ENCODE assay signal across 1 cellular context in the genomic region with DNA sequence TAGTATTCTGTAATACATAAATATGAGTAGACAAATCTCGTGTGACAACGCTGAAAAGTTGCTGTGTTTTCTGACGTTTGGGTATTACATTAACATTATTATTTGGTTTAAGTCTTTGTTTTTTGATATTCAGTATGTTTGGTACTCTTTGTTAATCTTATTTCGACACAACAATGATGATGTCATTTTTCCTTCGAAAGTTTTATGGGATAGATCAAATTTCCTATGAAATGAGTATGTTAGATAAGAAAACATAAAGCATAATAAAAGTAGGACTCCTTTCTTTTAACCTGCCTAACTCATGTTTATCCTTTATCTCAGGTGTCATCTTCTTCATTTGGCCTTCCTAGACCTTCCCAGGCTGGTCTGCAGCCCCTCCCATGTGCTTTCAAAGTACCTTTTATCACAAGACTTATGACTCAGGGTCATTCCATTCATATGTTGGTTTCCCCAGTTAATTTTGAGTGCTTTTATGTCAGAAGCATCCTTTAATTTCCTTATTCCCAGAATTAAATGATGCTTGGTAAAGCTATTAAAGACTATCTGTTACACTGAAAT.
A peak's percentile ranks its signal among the peaks of the same experiment; 100 is the strongest.
TF ChIP-seq lines count a peak whose summit lies in the region.

No MANE protein-coding gene starts in this region.

TF ChIP-seq in HEK293, 187 proteins besides CTCF, POLR2A, EP300 and RAD21 (continued from another document and continues in another):
- TF ChIP-seq, protein P1, sequence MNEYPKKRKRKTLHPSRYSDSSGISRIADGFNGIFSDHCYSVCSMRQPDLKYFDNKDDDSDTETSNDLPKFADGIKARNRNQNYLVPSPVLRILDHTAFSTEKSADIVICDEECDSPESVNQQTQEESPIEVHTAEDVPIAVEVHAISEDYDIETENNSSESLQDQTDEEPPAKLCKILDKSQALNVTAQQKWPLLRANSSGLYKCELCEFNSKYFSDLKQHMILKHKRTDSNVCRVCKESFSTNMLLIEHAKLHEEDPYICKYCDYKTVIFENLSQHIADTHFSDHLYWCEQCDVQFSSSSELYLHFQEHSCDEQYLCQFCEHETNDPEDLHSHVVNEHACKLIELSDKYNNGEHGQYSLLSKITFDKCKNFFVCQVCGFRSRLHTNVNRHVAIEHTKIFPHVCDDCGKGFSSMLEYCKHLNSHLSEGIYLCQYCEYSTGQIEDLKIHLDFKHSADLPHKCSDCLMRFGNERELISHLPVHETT (tag by site-specific recombination; IDR thresholded peaks at IDR 0.05): peak; percentile 91
- TF ChIP-seq, protein P2, sequence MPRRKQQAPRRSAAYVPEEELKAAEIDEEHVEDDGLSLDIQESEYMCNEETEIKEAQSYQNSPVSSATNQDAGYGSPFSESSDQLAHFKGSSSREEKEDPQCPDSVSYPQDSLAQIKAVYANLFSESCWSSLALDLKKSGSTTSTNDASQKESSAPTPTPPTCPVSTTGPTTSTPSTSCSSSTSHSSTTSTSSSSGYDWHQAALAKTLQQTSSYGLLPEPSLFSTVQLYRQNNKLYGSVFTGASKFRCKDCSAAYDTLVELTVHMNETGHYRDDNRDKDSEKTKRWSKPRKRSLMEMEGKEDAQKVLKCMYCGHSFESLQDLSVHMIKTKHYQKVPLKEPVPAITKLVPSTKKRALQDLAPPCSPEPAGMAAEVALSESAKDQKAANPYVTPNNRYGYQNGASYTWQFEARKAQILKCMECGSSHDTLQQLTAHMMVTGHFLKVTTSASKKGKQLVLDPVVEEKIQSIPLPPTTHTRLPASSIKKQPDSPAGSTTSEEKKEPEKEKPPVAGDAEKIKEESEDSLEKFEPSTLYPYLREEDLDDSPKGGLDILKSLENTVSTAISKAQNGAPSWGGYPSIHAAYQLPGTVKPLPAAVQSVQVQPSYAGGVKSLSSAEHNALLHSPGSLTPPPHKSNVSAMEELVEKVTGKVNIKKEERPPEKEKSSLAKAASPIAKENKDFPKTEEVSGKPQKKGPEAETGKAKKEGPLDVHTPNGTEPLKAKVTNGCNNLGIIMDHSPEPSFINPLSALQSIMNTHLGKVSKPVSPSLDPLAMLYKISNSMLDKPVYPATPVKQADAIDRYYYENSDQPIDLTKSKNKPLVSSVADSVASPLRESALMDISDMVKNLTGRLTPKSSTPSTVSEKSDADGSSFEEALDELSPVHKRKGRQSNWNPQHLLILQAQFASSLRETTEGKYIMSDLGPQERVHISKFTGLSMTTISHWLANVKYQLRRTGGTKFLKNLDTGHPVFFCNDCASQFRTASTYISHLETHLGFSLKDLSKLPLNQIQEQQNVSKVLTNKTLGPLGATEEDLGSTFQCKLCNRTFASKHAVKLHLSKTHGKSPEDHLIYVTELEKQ (tag by site-specific recombination; IDR thresholded peaks at IDR 0.05; ENCODE audit: borderline replicate concordance): peak; percentile 79
- TF ChIP-seq, protein P3, sequence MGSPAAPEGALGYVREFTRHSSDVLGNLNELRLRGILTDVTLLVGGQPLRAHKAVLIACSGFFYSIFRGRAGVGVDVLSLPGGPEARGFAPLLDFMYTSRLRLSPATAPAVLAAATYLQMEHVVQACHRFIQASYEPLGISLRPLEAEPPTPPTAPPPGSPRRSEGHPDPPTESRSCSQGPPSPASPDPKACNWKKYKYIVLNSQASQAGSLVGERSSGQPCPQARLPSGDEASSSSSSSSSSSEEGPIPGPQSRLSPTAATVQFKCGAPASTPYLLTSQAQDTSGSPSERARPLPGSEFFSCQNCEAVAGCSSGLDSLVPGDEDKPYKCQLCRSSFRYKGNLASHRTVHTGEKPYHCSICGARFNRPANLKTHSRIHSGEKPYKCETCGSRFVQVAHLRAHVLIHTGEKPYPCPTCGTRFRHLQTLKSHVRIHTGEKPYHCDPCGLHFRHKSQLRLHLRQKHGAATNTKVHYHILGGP (tag by site-specific recombination; IDR thresholded peaks at IDR 0.05): peak; percentile 100
- TF ChIP-seq ZNF843 (tag by site-specific recombination; IDR thresholded peaks at IDR 0.05) (peak; percentile 93), ZNF837 (tag by site-specific recombination; IDR thresholded peaks at IDR 0.05) (no peak), ZNF660 (tag by site-specific recombination; IDR thresholded peaks at IDR 0.05) (0 out of 2 replicates have a peak, but pooled peaks have one; percentile 15), PRDM1 (tag by site-specific recombination; IDR thresholded peaks at IDR 0.05) (peak; percentile 48; the same call in 1 of the 2 replicates), MZF1 (tag by site-specific recombination; IDR thresholded peaks at IDR 0.05; ENCODE audit: borderline replicate concordance) (no peak), KLF10 (tag by site-specific recombination; IDR thresholded peaks at IDR 0.05) (peak; percentile 75), ZBTB21 (tag by site-specific recombination; IDR thresholded peaks at IDR 0.05) (peak; percentile 91), ZNF266 (tag by site-specific recombination; IDR thresholded peaks at IDR 0.05; ENCODE audit: low read depth) (no peak), ZNF629 (tag by site-specific recombination; IDR thresholded peaks at IDR 0.05) (peak; percentile 95), ZNF501 (tag by site-specific recombination; IDR thresholded peaks at IDR 0.05) (peak; percentile 48; the same call in 1 of the 2 replicates), GLI2 (tag by site-specific recombination; IDR thresholded peaks at IDR 0.05; ENCODE audit: borderline replicate concordance, low read depth) (0 out of 2 replicates have a peak, but pooled peaks have one; percentile 56), ZNF24 (tag by site-specific recombination; IDR thresholded peaks at IDR 0.05) (peak; percentile 79), ZNF394 (tag by site-specific recombination; IDR thresholded peaks at IDR 0.05; ENCODE audit: borderline replicate concordance) (peak; percentile 54; the same call in 1 of the 2 replicates), KLF16 (tag by site-specific recombination; IDR thresholded peaks at IDR 0.05) (peak; percentile 33; the same call in 1 of the 2 replicates), FEZF1 (tag by site-specific recombination; IDR thresholded peaks at IDR 0.05) (peak; percentile 84), OVOL3 (tag by site-specific recombination; IDR thresholded peaks at IDR 0.05) (peak; percentile 68), KLF8 (tag by site-specific recombination; IDR thresholded peaks at IDR 0.05) (peak; percentile 92), ZBTB17 (tag by site-specific recombination; IDR thresholded peaks at IDR 0.05) (peak; percentile 79), IKZF3 (tag by site-specific recombination; IDR thresholded peaks at IDR 0.05) (peak; percentile 67), ZNF335 (tag by site-specific recombination; conservative IDR thresholded peaks at IDR 0.05) (peak; percentile 33), WT1 (tag by site-specific recombination; IDR thresholded peaks at IDR 0.05) (peak; percentile 89), KLF1 (tag by site-specific recombination; IDR thresholded peaks at IDR 0.05) (peak; percentile 44), ZNF423 (tag by site-specific recombination; IDR thresholded peaks at IDR 0.05) (no peak)
- TF ChIP-seq, protein P4, sequence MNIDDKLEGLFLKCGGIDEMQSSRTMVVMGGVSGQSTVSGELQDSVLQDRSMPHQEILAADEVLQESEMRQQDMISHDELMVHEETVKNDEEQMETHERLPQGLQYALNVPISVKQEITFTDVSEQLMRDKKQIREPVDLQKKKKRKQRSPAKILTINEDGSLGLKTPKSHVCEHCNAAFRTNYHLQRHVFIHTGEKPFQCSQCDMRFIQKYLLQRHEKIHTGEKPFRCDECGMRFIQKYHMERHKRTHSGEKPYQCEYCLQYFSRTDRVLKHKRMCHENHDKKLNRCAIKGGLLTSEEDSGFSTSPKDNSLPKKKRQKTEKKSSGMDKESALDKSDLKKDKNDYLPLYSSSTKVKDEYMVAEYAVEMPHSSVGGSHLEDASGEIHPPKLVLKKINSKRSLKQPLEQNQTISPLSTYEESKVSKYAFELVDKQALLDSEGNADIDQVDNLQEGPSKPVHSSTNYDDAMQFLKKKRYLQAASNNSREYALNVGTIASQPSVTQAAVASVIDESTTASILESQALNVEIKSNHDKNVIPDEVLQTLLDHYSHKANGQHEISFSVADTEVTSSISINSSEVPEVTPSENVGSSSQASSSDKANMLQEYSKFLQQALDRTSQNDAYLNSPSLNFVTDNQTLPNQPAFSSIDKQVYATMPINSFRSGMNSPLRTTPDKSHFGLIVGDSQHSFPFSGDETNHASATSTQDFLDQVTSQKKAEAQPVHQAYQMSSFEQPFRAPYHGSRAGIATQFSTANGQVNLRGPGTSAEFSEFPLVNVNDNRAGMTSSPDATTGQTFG (tag by site-specific recombination; IDR thresholded peaks at IDR 0.05; ENCODE audit: borderline replicate concordance): no peak
- TF ChIP-seq, protein P5, sequence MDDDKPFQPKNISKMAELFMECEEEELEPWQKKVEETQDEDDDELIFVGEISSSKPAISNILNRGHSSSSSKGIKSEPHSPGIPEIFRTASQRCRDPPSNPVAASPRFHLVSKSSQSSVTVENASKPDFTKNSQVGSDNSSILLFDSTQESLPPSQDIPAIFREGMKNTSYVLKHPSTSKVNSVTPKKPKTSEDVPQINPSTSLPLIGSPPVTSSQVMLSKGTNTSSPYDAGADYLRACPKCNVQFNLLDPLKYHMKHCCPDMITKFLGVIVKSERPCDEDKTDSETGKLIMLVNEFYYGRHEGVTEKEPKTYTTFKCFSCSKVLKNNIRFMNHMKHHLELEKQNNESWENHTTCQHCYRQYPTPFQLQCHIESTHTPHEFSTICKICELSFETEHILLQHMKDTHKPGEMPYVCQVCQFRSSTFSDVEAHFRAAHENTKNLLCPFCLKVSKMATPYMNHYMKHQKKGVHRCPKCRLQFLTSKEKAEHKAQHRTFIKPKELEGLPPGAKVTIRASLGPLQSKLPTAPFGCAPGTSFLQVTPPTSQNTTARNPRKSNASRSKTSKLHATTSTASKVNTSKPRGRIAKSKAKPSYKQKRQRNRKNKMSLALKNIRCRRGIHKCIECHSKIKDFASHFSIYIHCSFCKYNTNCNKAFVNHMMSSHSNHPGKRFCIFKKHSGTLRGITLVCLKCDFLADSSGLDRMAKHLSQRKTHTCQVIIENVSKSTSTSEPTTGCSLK (tag by site-specific recombination; IDR thresholded peaks at IDR 0.05): no peak
- TF ChIP-seq, protein P6, sequence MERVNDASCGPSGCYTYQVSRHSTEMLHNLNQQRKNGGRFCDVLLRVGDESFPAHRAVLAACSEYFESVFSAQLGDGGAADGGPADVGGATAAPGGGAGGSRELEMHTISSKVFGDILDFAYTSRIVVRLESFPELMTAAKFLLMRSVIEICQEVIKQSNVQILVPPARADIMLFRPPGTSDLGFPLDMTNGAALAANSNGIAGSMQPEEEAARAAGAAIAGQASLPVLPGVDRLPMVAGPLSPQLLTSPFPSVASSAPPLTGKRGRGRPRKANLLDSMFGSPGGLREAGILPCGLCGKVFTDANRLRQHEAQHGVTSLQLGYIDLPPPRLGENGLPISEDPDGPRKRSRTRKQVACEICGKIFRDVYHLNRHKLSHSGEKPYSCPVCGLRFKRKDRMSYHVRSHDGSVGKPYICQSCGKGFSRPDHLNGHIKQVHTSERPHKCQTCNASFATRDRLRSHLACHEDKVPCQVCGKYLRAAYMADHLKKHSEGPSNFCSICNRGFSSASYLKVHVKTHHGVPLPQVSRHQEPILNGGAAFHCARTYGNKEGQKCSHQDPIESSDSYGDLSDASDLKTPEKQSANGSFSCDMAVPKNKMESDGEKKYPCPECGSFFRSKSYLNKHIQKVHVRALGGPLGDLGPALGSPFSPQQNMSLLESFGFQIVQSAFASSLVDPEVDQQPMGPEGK (tag by site-specific recombination; IDR thresholded peaks at IDR 0.05): peak; percentile 60
- TF ChIP-seq, protein P7, sequence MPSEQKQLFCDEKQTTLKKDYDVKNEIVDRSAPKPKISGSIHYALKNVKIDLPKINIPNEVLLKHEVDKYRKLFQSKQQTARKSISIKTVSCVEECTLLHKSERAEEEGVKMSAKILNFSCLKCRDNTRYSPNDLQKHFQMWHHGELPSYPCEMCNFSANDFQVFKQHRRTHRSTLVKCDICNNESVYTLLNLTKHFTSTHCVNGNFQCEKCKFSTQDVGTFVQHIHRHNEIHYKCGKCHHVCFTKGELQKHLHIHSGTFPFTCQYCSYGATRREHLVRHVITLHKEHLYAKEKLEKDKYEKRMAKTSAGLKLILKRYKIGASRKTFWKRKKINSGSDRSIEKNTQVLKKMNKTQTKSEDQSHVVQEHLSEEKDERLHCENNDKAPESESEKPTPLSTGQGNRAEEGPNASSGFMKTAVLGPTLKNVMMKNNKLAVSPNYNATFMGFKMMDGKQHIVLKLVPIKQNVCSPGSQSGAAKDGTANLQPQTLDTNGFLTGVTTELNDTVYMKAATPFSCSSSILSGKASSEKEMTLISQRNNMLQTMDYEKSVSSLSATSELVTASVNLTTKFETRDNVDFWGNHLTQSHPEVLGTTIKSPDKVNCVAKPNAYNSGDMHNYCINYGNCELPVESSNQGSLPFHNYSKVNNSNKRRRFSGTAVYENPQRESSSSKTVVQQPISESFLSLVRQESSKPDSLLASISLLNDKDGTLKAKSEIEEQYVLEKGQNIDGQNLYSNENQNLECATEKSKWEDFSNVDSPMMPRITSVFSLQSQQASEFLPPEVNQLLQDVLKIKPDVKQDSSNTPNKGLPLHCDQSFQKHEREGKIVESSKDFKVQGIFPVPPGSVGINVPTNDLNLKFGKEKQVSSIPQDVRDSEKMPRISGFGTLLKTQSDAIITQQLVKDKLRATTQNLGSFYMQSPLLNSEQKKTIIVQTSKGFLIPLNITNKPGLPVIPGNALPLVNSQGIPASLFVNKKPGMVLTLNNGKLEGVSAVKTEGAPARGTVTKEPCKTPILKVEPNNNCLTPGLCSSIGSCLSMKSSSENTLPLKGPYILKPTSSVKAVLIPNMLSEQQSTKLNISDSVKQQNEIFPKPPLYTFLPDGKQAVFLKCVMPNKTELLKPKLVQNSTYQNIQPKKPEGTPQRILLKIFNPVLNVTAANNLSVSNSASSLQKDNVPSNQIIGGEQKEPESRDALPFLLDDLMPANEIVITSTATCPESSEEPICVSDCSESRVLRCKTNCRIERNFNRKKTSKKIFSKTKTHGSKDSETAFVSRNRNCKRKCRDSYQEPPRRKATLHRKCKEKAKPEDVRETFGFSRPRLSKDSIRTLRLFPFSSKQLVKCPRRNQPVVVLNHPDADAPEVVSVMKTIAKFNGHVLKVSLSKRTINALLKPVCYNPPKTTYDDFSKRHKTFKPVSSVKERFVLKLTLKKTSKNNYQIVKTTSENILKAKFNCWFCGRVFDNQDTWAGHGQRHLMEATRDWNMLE (tag by site-specific recombination; conservative IDR thresholded peaks at IDR 0.05; ENCODE audit: low read depth): peak; percentile 39; the same call in 1 of the 2 replicates
- TF ChIP-seq, protein P8, sequence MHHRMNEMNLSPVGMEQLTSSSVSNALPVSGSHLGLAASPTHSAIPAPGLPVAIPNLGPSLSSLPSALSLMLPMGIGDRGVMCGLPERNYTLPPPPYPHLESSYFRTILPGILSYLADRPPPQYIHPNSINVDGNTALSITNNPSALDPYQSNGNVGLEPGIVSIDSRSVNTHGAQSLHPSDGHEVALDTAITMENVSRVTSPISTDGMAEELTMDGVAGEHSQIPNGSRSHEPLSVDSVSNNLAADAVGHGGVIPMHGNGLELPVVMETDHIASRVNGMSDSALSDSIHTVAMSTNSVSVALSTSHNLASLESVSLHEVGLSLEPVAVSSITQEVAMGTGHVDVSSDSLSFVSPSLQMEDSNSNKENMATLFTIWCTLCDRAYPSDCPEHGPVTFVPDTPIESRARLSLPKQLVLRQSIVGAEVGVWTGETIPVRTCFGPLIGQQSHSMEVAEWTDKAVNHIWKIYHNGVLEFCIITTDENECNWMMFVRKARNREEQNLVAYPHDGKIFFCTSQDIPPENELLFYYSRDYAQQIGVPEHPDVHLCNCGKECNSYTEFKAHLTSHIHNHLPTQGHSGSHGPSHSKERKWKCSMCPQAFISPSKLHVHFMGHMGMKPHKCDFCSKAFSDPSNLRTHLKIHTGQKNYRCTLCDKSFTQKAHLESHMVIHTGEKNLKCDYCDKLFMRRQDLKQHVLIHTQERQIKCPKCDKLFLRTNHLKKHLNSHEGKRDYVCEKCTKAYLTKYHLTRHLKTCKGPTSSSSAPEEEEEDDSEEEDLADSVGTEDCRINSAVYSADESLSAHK (tag by site-specific recombination; IDR thresholded peaks at IDR 0.05): peak; percentile 67
- TF ChIP-seq, protein P9, sequence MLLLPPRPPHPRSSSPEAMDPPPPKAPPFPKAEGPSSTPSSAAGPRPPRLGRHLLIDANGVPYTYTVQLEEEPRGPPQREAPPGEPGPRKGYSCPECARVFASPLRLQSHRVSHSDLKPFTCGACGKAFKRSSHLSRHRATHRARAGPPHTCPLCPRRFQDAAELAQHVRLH (tag by site-specific recombination; IDR thresholded peaks at IDR 0.05): peak; percentile 62; the same call in 1 of the 2 replicates
